Comparison of ENCODE assay signal across 4 cellular contexts in the genomic region with DNA sequence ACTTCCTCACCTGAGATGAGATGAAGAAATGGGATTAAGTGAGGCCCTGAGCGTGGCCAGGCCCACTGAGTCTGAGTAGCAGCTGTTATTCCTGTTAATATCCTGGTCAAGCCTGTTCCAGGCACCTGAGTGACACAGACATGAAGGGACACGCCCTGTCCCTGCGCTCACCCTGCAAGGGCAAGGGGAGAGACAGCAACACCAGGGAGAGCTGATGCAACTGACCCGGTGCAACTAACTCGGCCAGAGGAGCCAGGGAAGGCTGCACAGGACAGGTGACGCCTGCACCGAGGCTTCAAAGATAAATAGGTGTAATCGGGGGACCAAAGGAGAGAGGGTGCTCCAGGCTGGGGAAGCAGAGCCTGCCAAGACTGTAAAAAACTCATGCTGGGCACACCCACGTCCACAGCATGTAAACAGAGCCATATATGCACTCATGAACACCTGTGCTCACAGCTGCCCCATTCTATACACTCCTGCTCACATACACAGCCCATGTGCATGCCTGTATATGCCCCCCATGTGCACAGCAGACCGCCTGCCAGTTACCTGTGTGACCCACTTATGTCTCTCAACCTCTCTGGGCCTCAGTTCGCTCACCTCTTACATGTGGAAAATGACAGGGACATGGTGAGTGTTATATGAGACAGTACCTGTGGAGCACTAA.
A peak's percentile ranks its signal among the peaks of the same experiment; 100 is the strongest.
TF ChIP-seq lines count a peak whose summit lies in the region.

No MANE protein-coding gene starts in this region.

TF ChIP-seq in SK-N-SH, 30 proteins besides CTCF, POLR2A, EP300 and RAD21 (continued from another document):
- TF ChIP-seq, protein P1, sequence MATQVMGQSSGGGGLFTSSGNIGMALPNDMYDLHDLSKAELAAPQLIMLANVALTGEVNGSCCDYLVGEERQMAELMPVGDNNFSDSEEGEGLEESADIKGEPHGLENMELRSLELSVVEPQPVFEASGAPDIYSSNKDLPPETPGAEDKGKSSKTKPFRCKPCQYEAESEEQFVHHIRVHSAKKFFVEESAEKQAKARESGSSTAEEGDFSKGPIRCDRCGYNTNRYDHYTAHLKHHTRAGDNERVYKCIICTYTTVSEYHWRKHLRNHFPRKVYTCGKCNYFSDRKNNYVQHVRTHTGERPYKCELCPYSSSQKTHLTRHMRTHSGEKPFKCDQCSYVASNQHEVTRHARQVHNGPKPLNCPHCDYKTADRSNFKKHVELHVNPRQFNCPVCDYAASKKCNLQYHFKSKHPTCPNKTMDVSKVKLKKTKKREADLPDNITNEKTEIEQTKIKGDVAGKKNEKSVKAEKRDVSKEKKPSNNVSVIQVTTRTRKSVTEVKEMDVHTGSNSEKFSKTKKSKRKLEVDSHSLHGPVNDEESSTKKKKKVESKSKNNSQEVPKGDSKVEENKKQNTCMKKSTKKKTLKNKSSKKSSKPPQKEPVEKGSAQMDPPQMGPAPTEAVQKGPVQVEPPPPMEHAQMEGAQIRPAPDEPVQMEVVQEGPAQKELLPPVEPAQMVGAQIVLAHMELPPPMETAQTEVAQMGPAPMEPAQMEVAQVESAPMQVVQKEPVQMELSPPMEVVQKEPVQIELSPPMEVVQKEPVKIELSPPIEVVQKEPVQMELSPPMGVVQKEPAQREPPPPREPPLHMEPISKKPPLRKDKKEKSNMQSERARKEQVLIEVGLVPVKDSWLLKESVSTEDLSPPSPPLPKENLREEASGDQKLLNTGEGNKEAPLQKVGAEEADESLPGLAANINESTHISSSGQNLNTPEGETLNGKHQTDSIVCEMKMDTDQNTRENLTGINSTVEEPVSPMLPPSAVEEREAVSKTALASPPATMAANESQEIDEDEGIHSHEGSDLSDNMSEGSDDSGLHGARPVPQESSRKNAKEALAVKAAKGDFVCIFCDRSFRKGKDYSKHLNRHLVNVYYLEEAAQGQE (IDR thresholded peaks at IDR 0.05; ENCODE audit: low read depth, low read length) = no peak
- TF ChIP-seq MEF2A (IDR thresholded peaks at IDR 0.05; ENCODE audit: borderline replicate concordance, low read depth) (no peak), NRF1 (IDR thresholded peaks at IDR 0.05; ENCODE audit: low read depth, low read length) (no peak)
- TF ChIP-seq, protein P2, sequence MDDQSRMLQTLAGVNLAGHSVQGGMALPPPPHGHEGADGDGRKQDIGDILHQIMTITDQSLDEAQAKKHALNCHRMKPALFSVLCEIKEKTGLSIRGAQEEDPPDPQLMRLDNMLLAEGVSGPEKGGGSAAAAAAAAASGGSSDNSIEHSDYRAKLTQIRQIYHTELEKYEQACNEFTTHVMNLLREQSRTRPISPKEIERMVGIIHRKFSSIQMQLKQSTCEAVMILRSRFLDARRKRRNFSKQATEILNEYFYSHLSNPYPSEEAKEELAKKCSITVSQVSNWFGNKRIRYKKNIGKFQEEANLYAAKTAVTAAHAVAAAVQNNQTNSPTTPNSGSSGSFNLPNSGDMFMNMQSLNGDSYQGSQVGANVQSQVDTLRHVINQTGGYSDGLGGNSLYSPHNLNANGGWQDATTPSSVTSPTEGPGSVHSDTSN (IDR thresholded peaks at IDR 0.05) = no peak

TF ChIP-seq in SK-N-SH treated with all-trans-retinoic acid at 6 μM for 48 hours, 23 proteins besides CTCF, POLR2A, EP300 and RAD21 (continued from another document):
- TF ChIP-seq, protein P3, sequence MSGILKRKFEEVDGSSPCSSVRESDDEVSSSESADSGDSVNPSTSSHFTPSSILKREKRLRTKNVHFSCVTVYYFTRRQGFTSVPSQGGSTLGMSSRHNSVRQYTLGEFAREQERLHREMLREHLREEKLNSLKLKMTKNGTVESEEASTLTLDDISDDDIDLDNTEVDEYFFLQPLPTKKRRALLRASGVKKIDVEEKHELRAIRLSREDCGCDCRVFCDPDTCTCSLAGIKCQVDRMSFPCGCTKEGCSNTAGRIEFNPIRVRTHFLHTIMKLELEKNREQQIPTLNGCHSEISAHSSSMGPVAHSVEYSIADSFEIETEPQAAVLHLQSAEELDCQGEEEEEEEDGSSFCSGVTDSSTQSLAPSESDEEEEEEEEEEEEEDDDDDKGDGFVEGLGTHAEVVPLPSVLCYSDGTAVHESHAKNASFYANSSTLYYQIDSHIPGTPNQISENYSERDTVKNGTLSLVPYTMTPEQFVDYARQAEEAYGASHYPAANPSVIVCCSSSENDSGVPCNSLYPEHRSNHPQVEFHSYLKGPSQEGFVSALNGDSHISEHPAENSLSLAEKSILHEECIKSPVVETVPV (CRISPR knock-in tag; IDR thresholded peaks at IDR 0.05) = no peak
- TF ChIP-seq TCF4 (CRISPR knock-in tag; IDR thresholded peaks at IDR 0.05; ENCODE audit: borderline replicate concordance) (no peak), BACH2 (CRISPR knock-in tag; IDR thresholded peaks at IDR 0.05; ENCODE audit: borderline replicate concordance) (no peak), ZNF8 (CRISPR knock-in tag; IDR thresholded peaks at IDR 0.05) (no peak), SNAI2 (CRISPR knock-in tag; IDR thresholded peaks at IDR 0.05) (no peak), OSR1 (CRISPR knock-in tag; IDR thresholded peaks at IDR 0.05) (no peak), PPARA (CRISPR knock-in tag; IDR thresholded peaks at IDR 0.05; ENCODE audit: borderline replicate concordance) (no peak), TOX (CRISPR knock-in tag; IDR thresholded peaks at IDR 0.05; ENCODE audit: borderline replicate concordance) (no peak), ZNF70 (CRISPR knock-in tag; IDR thresholded peaks at IDR 0.05) (no peak)
- TF ChIP-seq, protein P4, sequence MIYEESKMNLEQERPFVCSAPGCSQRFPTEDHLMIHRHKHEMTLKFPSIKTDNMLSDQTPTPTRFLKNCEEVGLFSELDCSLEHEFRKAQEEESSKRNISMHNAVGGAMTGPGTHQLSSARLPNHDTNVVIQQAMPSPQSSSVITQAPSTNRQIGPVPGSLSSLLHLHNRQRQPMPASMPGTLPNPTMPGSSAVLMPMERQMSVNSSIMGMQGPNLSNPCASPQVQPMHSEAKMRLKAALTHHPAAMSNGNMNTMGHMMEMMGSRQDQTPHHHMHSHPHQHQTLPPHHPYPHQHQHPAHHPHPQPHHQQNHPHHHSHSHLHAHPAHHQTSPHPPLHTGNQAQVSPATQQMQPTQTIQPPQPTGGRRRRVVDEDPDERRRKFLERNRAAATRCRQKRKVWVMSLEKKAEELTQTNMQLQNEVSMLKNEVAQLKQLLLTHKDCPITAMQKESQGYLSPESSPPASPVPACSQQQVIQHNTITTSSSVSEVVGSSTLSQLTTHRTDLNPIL (CRISPR knock-in tag; IDR thresholded peaks at IDR 0.05; ENCODE audit: low read depth) = no peak

TF ChIP-seq in K562, 482 proteins besides CTCF, POLR2A, EP300 and RAD21 (continued from another document and continues in another):
- TF ChIP-seq CTBP1 (IDR thresholded peaks at IDR 0.05; ENCODE audit: borderline replicate concordance) (peak; percentile 43; the same call in 1 of the 2 replicates), SP2 (IDR thresholded peaks at IDR 0.05; ENCODE audit: extremely low read depth, low read depth, low read length, poor library complexity, severe bottlenecking) (no peak), ZKSCAN8 (CRISPR knock-in tag; IDR thresholded peaks at IDR 0.05) (no peak), CBFA2T3 (IDR thresholded peaks at IDR 0.05) (no peak)
- TF ChIP-seq, protein P5, sequence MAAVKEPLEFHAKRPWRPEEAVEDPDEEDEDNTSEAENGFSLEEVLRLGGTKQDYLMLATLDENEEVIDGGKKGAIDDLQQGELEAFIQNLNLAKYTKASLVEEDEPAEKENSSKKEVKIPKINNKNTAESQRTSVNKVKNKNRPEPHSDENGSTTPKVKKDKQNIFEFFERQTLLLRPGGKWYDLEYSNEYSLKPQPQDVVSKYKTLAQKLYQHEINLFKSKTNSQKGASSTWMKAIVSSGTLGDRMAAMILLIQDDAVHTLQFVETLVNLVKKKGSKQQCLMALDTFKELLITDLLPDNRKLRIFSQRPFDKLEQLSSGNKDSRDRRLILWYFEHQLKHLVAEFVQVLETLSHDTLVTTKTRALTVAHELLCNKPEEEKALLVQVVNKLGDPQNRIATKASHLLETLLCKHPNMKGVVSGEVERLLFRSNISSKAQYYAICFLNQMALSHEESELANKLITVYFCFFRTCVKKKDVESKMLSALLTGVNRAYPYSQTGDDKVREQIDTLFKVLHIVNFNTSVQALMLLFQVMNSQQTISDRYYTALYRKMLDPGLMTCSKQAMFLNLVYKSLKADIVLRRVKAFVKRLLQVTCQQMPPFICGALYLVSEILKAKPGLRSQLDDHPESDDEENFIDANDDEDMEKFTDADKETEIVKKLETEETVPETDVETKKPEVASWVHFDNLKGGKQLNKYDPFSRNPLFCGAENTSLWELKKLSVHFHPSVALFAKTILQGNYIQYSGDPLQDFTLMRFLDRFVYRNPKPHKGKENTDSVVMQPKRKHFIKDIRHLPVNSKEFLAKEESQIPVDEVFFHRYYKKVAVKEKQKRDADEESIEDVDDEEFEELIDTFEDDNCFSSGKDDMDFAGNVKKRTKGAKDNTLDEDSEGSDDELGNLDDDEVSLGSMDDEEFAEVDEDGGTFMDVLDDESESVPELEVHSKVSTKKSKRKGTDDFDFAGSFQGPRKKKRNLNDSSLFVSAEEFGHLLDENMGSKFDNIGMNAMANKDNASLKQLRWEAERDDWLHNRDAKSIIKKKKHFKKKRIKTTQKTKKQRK (IDR thresholded peaks at IDR 0.05; ENCODE audit: borderline replicate concordance, low read depth, low read length) = no peak
- TF ChIP-seq, protein P6, sequence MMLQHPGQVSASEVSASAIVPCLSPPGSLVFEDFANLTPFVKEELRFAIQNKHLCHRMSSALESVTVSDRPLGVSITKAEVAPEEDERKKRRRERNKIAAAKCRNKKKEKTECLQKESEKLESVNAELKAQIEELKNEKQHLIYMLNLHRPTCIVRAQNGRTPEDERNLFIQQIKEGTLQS (IDR thresholded peaks at IDR 0.05) = peak; percentile 61; the same call in 1 of the 2 replicates
- TF ChIP-seq, protein P6 (CRISPR knock-in tag; conservative IDR thresholded peaks at IDR 0.05) = no peak
- TF ChIP-seq, protein P7, sequence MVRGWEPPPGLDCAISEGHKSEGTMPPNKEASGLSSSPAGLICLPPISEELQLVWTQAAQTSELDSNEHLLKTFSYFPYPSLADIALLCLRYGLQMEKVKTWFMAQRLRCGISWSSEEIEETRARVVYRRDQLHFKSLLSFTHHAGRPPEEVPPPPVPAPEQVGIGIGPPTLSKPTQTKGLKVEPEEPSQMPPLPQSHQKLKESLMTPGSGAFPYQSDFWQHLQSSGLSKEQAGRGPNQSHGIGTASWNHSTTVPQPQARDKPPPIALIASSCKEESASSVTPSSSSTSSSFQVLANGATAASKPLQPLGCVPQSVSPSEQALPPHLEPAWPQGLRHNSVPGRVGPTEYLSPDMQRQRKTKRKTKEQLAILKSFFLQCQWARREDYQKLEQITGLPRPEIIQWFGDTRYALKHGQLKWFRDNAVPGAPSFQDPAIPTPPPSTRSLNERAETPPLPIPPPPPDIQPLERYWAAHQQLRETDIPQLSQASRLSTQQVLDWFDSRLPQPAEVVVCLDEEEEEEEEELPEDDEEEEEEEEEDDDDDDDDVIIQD (CRISPR knock-in tag; IDR thresholded peaks at IDR 0.05) = no peak

TF ChIP-seq in HepG2, 621 proteins besides CTCF, POLR2A, EP300 and RAD21 (continued from another document and continues in another):
- TF ChIP-seq, protein P1 (IDR thresholded peaks at IDR 0.05; ENCODE audit: borderline replicate concordance in 1 of 2, low read depth in 1 of 2, low read length in 2 of 2) = no peak
- TF ChIP-seq CEBPG (CRISPR knock-in tag; IDR thresholded peaks at IDR 0.05) = peak; percentile 96
- peak; percentile 50; the same call in 1 of the 2 replicates for TF ChIP-seq ZMYM3 (CRISPR knock-in tag; IDR thresholded peaks at IDR 0.05)
- TF ChIP-seq ZNF331 (CRISPR knock-in tag; IDR thresholded peaks at IDR 0.05) = 0 out of 2 replicates have a peak, but pooled peaks have one; percentile 17
- TF ChIP-seq ZNF543 (CRISPR knock-in tag; IDR thresholded peaks at IDR 0.05) = no peak
- TF ChIP-seq, protein P8, sequence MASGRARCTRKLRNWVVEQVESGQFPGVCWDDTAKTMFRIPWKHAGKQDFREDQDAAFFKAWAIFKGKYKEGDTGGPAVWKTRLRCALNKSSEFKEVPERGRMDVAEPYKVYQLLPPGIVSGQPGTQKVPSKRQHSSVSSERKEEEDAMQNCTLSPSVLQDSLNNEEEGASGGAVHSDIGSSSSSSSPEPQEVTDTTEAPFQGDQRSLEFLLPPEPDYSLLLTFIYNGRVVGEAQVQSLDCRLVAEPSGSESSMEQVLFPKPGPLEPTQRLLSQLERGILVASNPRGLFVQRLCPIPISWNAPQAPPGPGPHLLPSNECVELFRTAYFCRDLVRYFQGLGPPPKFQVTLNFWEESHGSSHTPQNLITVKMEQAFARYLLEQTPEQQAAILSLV (CRISPR knock-in tag; IDR thresholded peaks at IDR 0.05; ENCODE audit: borderline replicate concordance) = no peak
- TF ChIP-seq, protein P9, sequence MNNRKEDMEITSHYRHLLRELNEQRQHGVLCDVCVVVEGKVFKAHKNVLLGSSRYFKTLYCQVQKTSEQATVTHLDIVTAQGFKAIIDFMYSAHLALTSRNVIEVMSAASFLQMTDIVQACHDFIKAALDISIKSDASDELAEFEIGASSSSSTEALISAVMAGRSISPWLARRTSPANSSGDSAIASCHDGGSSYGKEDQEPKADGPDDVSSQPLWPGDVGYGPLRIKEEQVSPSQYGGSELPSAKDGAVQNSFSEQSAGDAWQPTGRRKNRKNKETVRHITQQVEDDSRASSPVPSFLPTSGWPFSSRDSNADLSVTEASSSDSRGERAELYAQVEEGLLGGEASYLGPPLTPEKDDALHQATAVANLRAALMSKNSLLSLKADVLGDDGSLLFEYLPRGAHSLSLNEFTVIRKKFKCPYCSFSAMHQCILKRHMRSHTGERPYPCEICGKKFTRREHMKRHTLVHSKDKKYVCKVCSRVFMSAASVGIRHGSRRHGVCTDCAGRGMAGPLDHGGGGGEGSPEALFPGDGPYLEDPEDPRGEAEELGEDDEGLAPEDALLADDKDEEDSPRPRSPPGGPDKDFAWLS (CRISPR knock-in tag; IDR thresholded peaks at IDR 0.05; ENCODE audit: borderline replicate concordance) = no peak
- peak; percentile 57 for TF ChIP-seq RARA (CRISPR knock-in tag; IDR thresholded peaks at IDR 0.05)
